In the genomic region with DNA sequence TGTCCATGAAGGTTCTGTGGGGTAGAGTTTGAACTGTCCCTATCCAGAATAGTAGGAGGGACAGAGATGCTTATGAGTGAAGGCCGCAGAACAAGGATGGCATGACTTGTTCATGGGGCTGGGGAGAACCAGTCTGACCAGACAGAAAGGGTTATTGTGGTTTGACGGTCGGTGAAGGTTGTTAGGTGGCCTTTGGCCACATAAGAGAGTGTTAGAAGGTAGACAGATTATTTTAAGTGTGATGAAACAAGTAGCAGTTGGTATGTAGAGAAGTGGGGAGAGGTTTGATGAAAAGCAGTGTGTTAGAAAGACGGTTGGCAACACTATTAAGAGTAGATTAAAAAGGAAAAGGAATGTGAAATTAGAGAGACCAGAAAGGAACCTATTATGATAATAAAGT, we compare ENCODE assay signal across 33 cellular contexts.
"Had no signal": no experiment of that assay in that cellular context is flagged by ENCODE, and none has a peak within 500 bp of the region (broad histone marks: within the 10 kb centered on the region; RNA-seq: fewer than 3 reads in every experiment).

No MANE protein-coding gene starts in this region.

- H3K27ac ChIP-seq: adrenal gland, body of pancreas, epithelial cell of prostate, esophagus squamous epithelium, gastroesophageal sphincter, heart right ventricle had no signal

- ATAC-seq: activated CD4-positive, alpha-beta T cell treated with anti-CD3 and anti-CD28 coated beads for 36 hours; activated CD8-positive, alpha-beta T cell treated with anti-CD3 and anti-CD28 coated beads for 36 hours; activated naive CD8-positive, alpha-beta T cell treated with anti-CD3 and anti-CD28 coated beads, Interleukin-2, amount 50 U/mL, for 24 hours; activated T-cell treated with anti-CD3 and anti-CD28 coated beads, Interleukin-2, amount 50 U/mL, for 4 hours; activated T-helper 17 cell treated with anti-CD3 and anti-CD28 coated beads, Interleukin-2, amount 50 U/mL, for 72 hours; body of pancreas; effector memory CD8-positive, alpha-beta T cell; gastroesophageal sphincter; heart right ventricle had no signal

- DNase-seq: activated CD4-positive, alpha-beta T cell treated with anti-CD3 and anti-CD28 coated beads for 36 hours; activated CD4-positive, alpha-beta T cell treated with anti-CD3 and anti-CD28 coated beads, Interleukin-2, amount 10 ng/mL, durations not matched to agents 7 days and 5 days; activated CD4-positive, alpha-beta T cell treated with anti-CD3 and anti-CD28 coated beads, Interleukin-2, amount 50 U/mL, for 48 hours; activated CD4-positive, CD25-positive, alpha-beta regulatory T cell; activated CD4-positive, CD25-positive, alpha-beta regulatory T cell treated with anti-CD3 and anti-CD28 coated beads, Interleukin-2, amount 50 U/mL, for 72 hours; activated CD8-positive, alpha-beta memory T cell treated with anti-CD3 and anti-CD28 coated beads for 24 hours; activated CD8-positive, alpha-beta T cell treated with anti-CD3 and anti-CD28 coated beads for 36 hours; activated effector memory CD4-positive, alpha-beta T cell treated with Interleukin-2 at 50 U/mL for 16 hours; activated gamma-delta T cell treated with Interleukin-2 at 50 U/mL for 16 hours; activated naive CD4-positive, alpha-beta T cell treated with anti-CD3 and anti-CD28 coated beads, Interleukin-2, amount 50 U/mL, for 16 hours; activated naive CD4-positive, alpha-beta T cell treated with Interleukin-2 at 50 U/mL for 16 hours; activated naive CD8-positive, alpha-beta T cell treated with anti-CD3 and anti-CD28 coated beads, Interleukin-2, amount 50 U/mL, for 24 hours; activated T-cell treated with anti-CD3 and anti-CD28 coated beads, Interleukin-2, amount 50 U/mL, for 4 hours; adrenal gland; amygdala; aorta; body of pancreas; caudate nucleus; cortex of kidney; dermis blood vessel endothelial cell; effector CD4-positive, alpha-beta T cell; effector memory CD8-positive, alpha-beta T cell; esophagus squamous epithelium; foreskin melanocyte; heart right ventricle; T-helper 1 cell; T-helper 2 cell had no signal

- FAIRE-seq: colon, endothelial cell of umbilical vein had no signal

- H3K4me3 ChIP-seq: adrenal gland, body of pancreas, esophagus squamous epithelium, gastroesophageal sphincter, heart right ventricle had no signal

- H3K36me3 ChIP-seq: adrenal gland, esophagus squamous epithelium, gastroesophageal sphincter, heart right ventricle had no signal

- H3K27me3 ChIP-seq: adrenal gland, body of pancreas, esophagus squamous epithelium, gastroesophageal sphincter, heart right ventricle had no signal

- H3K4me3 Mint-ChIP-seq: activated CD4-positive, alpha-beta T cell treated with anti-CD3 and anti-CD28 coated beads for 36 hours; activated CD4-positive, alpha-beta T cell treated with anti-CD3 and anti-CD28 coated beads, Interleukin-2, amount 10 ng/mL, durations not matched to agents 7 days and 5 days; activated CD8-positive, alpha-beta T cell treated with anti-CD3 and anti-CD28 coated beads for 36 hours; activated naive CD8-positive, alpha-beta T cell treated with anti-CD3 and anti-CD28 coated beads, Interleukin-2, amount 50 U/mL, for 24 hours; activated T-cell treated with anti-CD3 and anti-CD28 coated beads, Interleukin-2, amount 50 U/mL, for 4 hours; activated T-helper 17 cell treated with anti-CD3 and anti-CD28 coated beads, Interleukin-2, amount 50 U/mL, for 72 hours; effector memory CD8-positive, alpha-beta T cell had no signal

- H3K27me3 Mint-ChIP-seq: activated CD4-positive, alpha-beta T cell treated with anti-CD3 and anti-CD28 coated beads for 36 hours; activated CD4-positive, alpha-beta T cell treated with anti-CD3 and anti-CD28 coated beads, Interleukin-2, amount 10 ng/mL, durations not matched to agents 7 days and 5 days; activated CD8-positive, alpha-beta T cell treated with anti-CD3 and anti-CD28 coated beads for 36 hours; activated naive CD8-positive, alpha-beta T cell; activated naive CD8-positive, alpha-beta T cell treated with anti-CD3 and anti-CD28 coated beads, Interleukin-2, amount 50 U/mL, for 24 hours; activated T-helper 17 cell treated with anti-CD3 and anti-CD28 coated beads, Interleukin-2, amount 50 U/mL, for 72 hours; effector memory CD8-positive, alpha-beta T cell had no signal

- H3K9me3 ChIP-seq: adrenal gland, body of pancreas, esophagus squamous epithelium had no signal

- H3K27ac Mint-ChIP-seq: activated CD4-positive, alpha-beta T cell treated with anti-CD3 and anti-CD28 coated beads for 36 hours; activated CD4-positive, alpha-beta T cell treated with anti-CD3 and anti-CD28 coated beads, Interleukin-2, amount 10 ng/mL, durations not matched to agents 7 days and 5 days; activated CD8-positive, alpha-beta T cell treated with anti-CD3 and anti-CD28 coated beads for 36 hours; activated naive CD8-positive, alpha-beta T cell; activated naive CD8-positive, alpha-beta T cell treated with anti-CD3 and anti-CD28 coated beads, Interleukin-2, amount 50 U/mL, for 24 hours; activated T-helper 17 cell treated with anti-CD3 and anti-CD28 coated beads, Interleukin-2, amount 50 U/mL, for 72 hours; effector memory CD8-positive, alpha-beta T cell had no signal

- H3K4me1 Mint-ChIP-seq: activated T-helper 17 cell treated with anti-CD3 and anti-CD28 coated beads, Interleukin-2, amount 50 U/mL, for 72 hours had no signal

- H3K4me1 ChIP-seq: adrenal gland, body of pancreas, esophagus squamous epithelium, gastroesophageal sphincter had no signal
